ENCODE assay signal across 10 cellular contexts in the genomic region with DNA sequence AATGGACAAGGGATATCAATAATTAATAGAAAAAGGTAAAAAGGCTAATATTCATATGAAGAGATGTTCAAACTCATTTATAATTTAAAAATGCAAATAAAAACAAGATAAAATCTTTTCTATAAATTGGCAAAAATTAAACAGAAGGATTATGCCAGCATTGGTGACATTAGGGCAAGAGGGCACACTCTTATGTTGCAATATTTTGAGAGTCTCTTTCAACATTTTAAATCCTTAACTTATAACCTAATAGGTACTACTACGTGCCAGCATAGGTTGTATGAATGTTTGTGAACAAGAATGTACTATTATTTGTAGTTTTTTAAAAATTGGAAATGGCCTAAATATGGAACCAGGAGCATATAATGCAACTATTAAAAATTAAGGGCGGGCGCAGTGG. TPM values are rescaled to one million over a fixed set of nuclear protein-coding genes. Genes with fewer than 3 reads are reported as not detected.
"Had no signal": no experiment of that assay in that cellular context is flagged by ENCODE, and none has a peak within 500 bp of the region (broad histone marks: within the 10 kb centered on the region; RNA-seq: fewer than 3 reads in every experiment).

No MANE protein-coding gene starts in this region.

- H2AFZ ChIP-seq: GM23248 had no signal

- ATAC-seq: K562 had no signal

- H3K27ac ChIP-seq: GM23248 had no signal

- H3K4me3 ChIP-seq: GM23248, K562 had no signal

- DNase-seq: GM23248, GOT3, H9, HCEC 1CT, IMR-90, KG1 had no signal

- FAIRE-seq: HTR-8/SVneo, K562 had no signal

- H3K9ac ChIP-seq: GM23248 had no signal

RNA-seq across cellular contexts. Expression of gene PNLIPRP3, which starts 24.8 kb away (rescaled TPM):
- total RNA-seq: GM23248, H4, H9, HT-29, IMR-90, K562 had no signal
- polyA plus RNA-seq: GM23248, IMR-90, K562 had no signal
